1 cellular context compared by ENCODE assay signal in genomic region chr19:7560271-7560670, GRCh38.
TF ChIP-seq lines count a peak whose summit lies in the region.

No MANE protein-coding gene starts in this region.

TF ChIP-seq in H1, 55 proteins besides CTCF, POLR2A, EP300 and RAD21:
- TF ChIP-seq SIX5 (IDR thresholded peaks at IDR 0.05; ENCODE audit: low read depth, low read length) (no peak), JUN (IDR thresholded peaks at IDR 0.05; ENCODE audit: low read depth, low read length) (no peak), SRF (IDR thresholded peaks at IDR 0.05; ENCODE audit: low read depth, low read length) (no peak), RXRA (IDR thresholded peaks at IDR 0.05; ENCODE audit: insufficient read depth, low read depth, low read length) (no peak), SAP30 (IDR thresholded peaks at IDR 0.05; ENCODE audit: insufficient read depth, insufficient replicate concordance, low read length) (no peak)
